ENCODE assay signal across 13 cellular contexts in genomic region chr14:103541494-103541943, GRCh38. TPM values are rescaled to one million over a fixed set of nuclear protein-coding genes. Genes with fewer than 3 reads are reported as not detected.
DNase-seq lines count a peak whose midpoint lies in the region; ATAC-seq and TF ChIP-seq lines count a peak whose summit lies in the region.
"Had no signal": no experiment of that assay in that cellular context is flagged by ENCODE, and none has a peak within 500 bp of the region (broad histone marks: within the 10 kb centered on the region; RNA-seq: fewer than 3 reads in every experiment).

No MANE protein-coding gene starts in this region.

- H3K4me1 ChIP-seq in mesendoderm (ENCODE audit: control insufficient read depth, low read depth, low read length) (peaks cover 7% of the 10 kb centered on the region), testis (peaks cover 77% of the 10 kb centered on the region)

- no peak overlapping the region for H3K4me3 Mint-ChIP-seq in mesothelial cell of epicardium
- H3K4me3 Mint-ChIP-seq: activated T-cell treated with anti-CD3 and anti-CD28 coated beads, Interleukin-2, amount 50 U/mL, for 4 hours had no signal

- H3K79me2 ChIP-seq in mesendoderm (ENCODE audit: control insufficient read depth, insufficient read depth, low read length): no peaks in the 10 kb centered on the region

- no peak overlapping the region for H3K23ac ChIP-seq in mesendoderm (ENCODE audit: low read length)

- ATAC-seq in GM21723 (IDR thresholded peaks at IDR 0.05; ENCODE audit: unreplicated experiment) (no peak), HG03097 (IDR thresholded peaks at IDR 0.05; ENCODE audit: low FRiP score, unreplicated experiment) (no peak)
- ATAC-seq: activated T-cell treated with anti-CD3 and anti-CD28 coated beads, Interleukin-2, amount 50 U/mL, for 4 hours; gastrocnemius medialis had no signal

- no peak overlapping the region for H3K9ac ChIP-seq in mesendoderm (ENCODE audit: low read length)

- H2BK5ac ChIP-seq in mesendoderm (ENCODE audit: low read length): no peak overlapping the region

- peak overlapping the region in 8 of 59 donors; percentile 6 to 52 (median 36) for H3K4me3 ChIP-seq in dorsolateral prefrontal cortex
- no peak overlapping the region for H3K4me3 ChIP-seq in mesendoderm (ENCODE audit: low read length)
- H3K4me3 ChIP-seq in testis: no peak overlapping the region
- H3K4me3 ChIP-seq: gastrocnemius medialis had no signal

- H4K5ac ChIP-seq in mesendoderm (ENCODE audit: low read length): no peak overlapping the region

- H2AK5ac ChIP-seq in mesendoderm (ENCODE audit: low read length): no peak overlapping the region

- no CpG with 5 or more reads among the region's 13 CpGs for WGBS in mesendoderm (ENCODE audit: extremely low coverage, insufficient coverage, low lambda C conversion rate)
- WGBS in testis, 2 donors: 77 to 85% methylated on average over 13 of the region's 13 CpGs

- peaks cover 12% of the 10 kb centered on the region for H3K27me3 Mint-ChIP-seq in mesothelial cell of epicardium (ENCODE audit: low read depth)

- H4K8ac ChIP-seq in mesendoderm (ENCODE audit: low read depth, low read length): no peak overlapping the region

- H3K27me3 ChIP-seq in dorsolateral prefrontal cortex (no peaks in the 10 kb centered on the region), mesendoderm (ENCODE audit: insufficient read depth, low read length, poor library complexity) (no peaks in the 10 kb centered on the region), testis (no peaks in the 10 kb centered on the region)
- H3K27me3 ChIP-seq: gastrocnemius medialis had no signal

- no peak overlapping the region for H2BK120ac ChIP-seq in mesendoderm (ENCODE audit: low read depth, low read length)

- intact Hi-C loops in dorsolateral prefrontal cortex (cut with DNase I) (loop anchor here in 1 of 2 donors (10.0 kb wide), 1 partner anchor 147 kb away; no protein-coding TSS in a partner anchor), testis (cut with DNase I; ENCODE audit: low total_unique reads) (no loop called here)

- no peak overlapping the region for H3K18ac ChIP-seq in mesendoderm (ENCODE audit: low read length)

- TF ChIP-seq POLR2A in testis (IDR thresholded peaks at IDR 0.05): no peak

- H3K79me1 ChIP-seq in mesendoderm (ENCODE audit: low read length): no peaks in the 10 kb centered on the region

- no peaks in the 10 kb centered on the region for H3K9me3 Mint-ChIP-seq in mesothelial cell of epicardium
- H3K9me3 Mint-ChIP-seq: activated T-cell treated with anti-CD3 and anti-CD28 coated beads, Interleukin-2, amount 50 U/mL, for 4 hours had no signal

- H3K27ac ChIP-seq in dorsolateral prefrontal cortex: peak overlapping the region; percentile 25 to 99 (median 96)
- H3K27ac ChIP-seq in mesendoderm (ENCODE audit: low read depth, low read length): no peak overlapping the region
- peak overlapping the region; percentile 55 to 59 for H3K27ac ChIP-seq in testis

- peaks cover 11% of the 10 kb centered on the region for H3K4me1 Mint-ChIP-seq in mesothelial cell of epicardium

- DNase-seq in NCI-H69 (lab: John Stamatoyannopoulos, UW) (peak; percentile 29), dorsolateral prefrontal cortex (peak in 1 of 10 donors; percentile 45), mesendoderm (no peak), testis (no peak), mesothelial cell of epicardium (ENCODE audit: low spot score in 2 of 2, unreplicated experiment in 2 of 2) (no peak), RKO (ENCODE audit: low spot score) (no peak)
- DNase-seq: activated T-cell treated with anti-CD3 and anti-CD28 coated beads, Interleukin-2, amount 50 U/mL, for 4 hours; gastrocnemius medialis; NCI-H2227 treated with DMSO at 0.1 percent for 48 hours; SIG-M5; stimulated activated naive CD4-positive, alpha-beta T cell treated with Interleukin-2 at 50 U/mL for 16 hours had no signal

- H3K36me3 Mint-ChIP-seq in mesothelial cell of epicardium: no peaks in the 10 kb centered on the region

- H3K4me2 ChIP-seq in mesendoderm (ENCODE audit: low read length): no peak overlapping the region

- no peaks in the 10 kb centered on the region for H3K9me3 ChIP-seq in testis
- H3K9me3 ChIP-seq: gastrocnemius medialis had no signal

- no peak for TF ChIP-seq CTCF in dorsolateral prefrontal cortex (IDR thresholded peaks at IDR 0.05 in 54 of 56, conservative IDR thresholded peaks at IDR 0.05 in 2 of 56; ENCODE audit: low read depth in 1 of 56, partially characterized antibody in 56 of 56)
- no peak for TF ChIP-seq CTCF in testis (IDR thresholded peaks at IDR 0.05)
- TF ChIP-seq CTCF in mesothelial cell of epicardium (IDR thresholded peaks at IDR 0.05; ENCODE audit: unreplicated experiment): no peak

- H2BK15ac ChIP-seq in mesendoderm (replicated peaks; ENCODE audit: low read depth): no peak overlapping the region

- no peaks in the 10 kb centered on the region for H3K36me3 ChIP-seq in mesendoderm (ENCODE audit: control insufficient read depth, insufficient read depth, low read length)
- no peaks in the 10 kb centered on the region for H3K36me3 ChIP-seq in testis (ENCODE audit: low read depth, missing control alignments)
- H3K36me3 ChIP-seq: gastrocnemius medialis had no signal

- H3K27ac Mint-ChIP-seq in mesothelial cell of epicardium: no peak overlapping the region

- H3K56ac ChIP-seq in mesendoderm (ENCODE audit: low read length): peak overlapping the region; percentile 35

- no peak overlapping the region for H3K4ac ChIP-seq in mesendoderm (ENCODE audit: low read depth, low read length)

RNA-seq across cellular contexts. Expression of gene TRMT61A, which starts 12.5 kb away (rescaled TPM):
- total RNA-seq in dorsolateral prefrontal cortex (10 to 100 TPM in 119 of 120 experiments, 1 to 10 TPM in 1; 9.8 to 20.3 (median 14.3) TPM), testis (10 to 100 TPM; 19.1 to 29.8 TPM), mesothelial cell of epicardium (8.7 to 9.5 TPM (median 9.5 TPM) in 3 replicates)
- 9.6 TPM for polyA plus RNA-seq in mesendoderm (2013, experiment 1 of 2)
- polyA plus RNA-seq in mesendoderm (2013, experiment 2 of 2): 9.5 TPM
- 12.1 TPM for polyA plus RNA-seq in testis (ENCODE audit: insufficient read depth, low read depth, low replicate concordance)

RNA-seq across cellular contexts. Expression of gene CKB, which starts 18.9 kb away (rescaled TPM):
- total RNA-seq in dorsolateral prefrontal cortex (1,000 to 10,000 TPM; 1,109 to 2,418 (median 1,592) TPM), testis (1,000 to 10,000 TPM; 1,148 to 1,322 TPM), mesothelial cell of epicardium (50.6 to 56.7 TPM (median 53.3 TPM) in 3 replicates)
- polyA plus RNA-seq in mesendoderm (2013, experiment 1 of 2): 162 TPM
- polyA plus RNA-seq in mesendoderm (2013, experiment 2 of 2): 164 TPM
- polyA plus RNA-seq in testis (ENCODE audit: insufficient read depth, low read depth, low replicate concordance): 504 TPM

RNA-seq across cellular contexts. Expression of gene BAG5, which starts 20.9 kb away (rescaled TPM):
- 10 to 100 TPM; 25.3 to 45.6 (median 35.3) TPM for total RNA-seq in dorsolateral prefrontal cortex
- polyA plus RNA-seq in mesendoderm (2013, experiment 1 of 2): 22.9 TPM
- 21.8 TPM for polyA plus RNA-seq in mesendoderm (2013, experiment 2 of 2)
- total RNA-seq in testis: 100 to 1,000 TPM in 1 of 2 donors, 10 to 100 TPM in 1; 63.4 to 124 TPM
- 202 TPM for polyA plus RNA-seq in testis (ENCODE audit: insufficient read depth, low read depth, low replicate concordance)
- 21.8 to 23.5 TPM (median 22.2 TPM) in 3 replicates for total RNA-seq in mesothelial cell of epicardium

RNA-seq across cellular contexts. Expression of gene COA8, which starts 21.2 kb away (rescaled TPM):
- total RNA-seq in dorsolateral prefrontal cortex (10 to 100 TPM; 21.7 to 47.0 (median 35.6) TPM), testis (10 to 100 TPM; 28.9 to 68.7 TPM), mesothelial cell of epicardium (35.4 to 38.8 TPM (median 36.0 TPM) in 3 replicates)
- polyA plus RNA-seq in mesendoderm (2013, experiment 1 of 2): 27.1 TPM
- polyA plus RNA-seq in mesendoderm (2013, experiment 2 of 2): 28.2 TPM
- 152 TPM for polyA plus RNA-seq in testis (ENCODE audit: insufficient read depth, low read depth, low replicate concordance)

Comparison
In these comparisons a context has a peak if more than half of its experiments do, and no peak if none do; other contexts are left out.
1. RNA of gene CKB, which starts 18.9 kb away (total RNA-seq): 1,109 to 2,418 TPM in dorsolateral prefrontal cortex and 1,148 to 1,322 TPM in testis; 50.6 to 56.7 TPM in mesothelial cell of epicardium; every median in the first group is over 10 times any median in the second.